ENCODE assay signal across 20 cellular contexts in genomic region chr2:39385172-39385571, GRCh38. TPM values are rescaled to one million over a fixed set of nuclear protein-coding genes. Genes with fewer than 3 reads are reported as not detected.
DNase-seq lines count a peak whose midpoint lies in the region; FAIRE-seq and TF ChIP-seq lines count a peak whose summit lies in the region.
"Had no signal": no experiment of that assay in that cellular context is flagged by ENCODE, and none has a peak within 500 bp of the region (broad histone marks: within the 10 kb centered on the region; RNA-seq: fewer than 3 reads in every experiment).

No MANE protein-coding gene starts in this region.

- H2AFZ ChIP-seq in keratinocyte (ENCODE audit: control insufficient read depth, low read length), result no peak overlapping the region

- dilution Hi-C loops in keratinocyte (cut with MboI; ENCODE audit: extremely low pct_ligation_motif_present, low sequenced_read_pairs), result no loop called here

- no peak overlapping the region for H3K4me2 ChIP-seq in keratinocyte (ENCODE audit: control insufficient read depth, extremely low read depth, insufficient read depth, low read depth, low read length)
- H3K4me2 ChIP-seq: BLaER1 had no signal

- peaks cover 66% of the 10 kb centered on the region for H3K79me2 ChIP-seq in keratinocyte (ENCODE audit: control insufficient read depth, insufficient read depth, low read length)

- no peak for TF ChIP-seq POLR2A in breast epithelium (IDR thresholded peaks at IDR 0.05)

- intact Hi-C loops in MCF 10A (cut with micrococcal nuclease), result no loop called here
- intact Hi-C loops in breast epithelium (cut with DNase I; ENCODE audit: low total_unique reads), result no loop called here

- H3K4me3 Mint-ChIP-seq in MCF 10A (ENCODE audit: unreplicated experiment), result no peak overlapping the region
- no peak overlapping the region for H3K4me3 Mint-ChIP-seq in glutamatergic neuron (ENCODE audit: unreplicated experiment)
- H3K4me3 Mint-ChIP-seq: CD14-positive monocyte; CD4-positive, alpha-beta memory T cell; HFFc6 had no signal

- H3K4me3 ChIP-seq in breast epithelium, result no peak overlapping the region
- H3K4me3 ChIP-seq in epithelial cell of esophagus (ENCODE audit: low read length), result no peak overlapping the region
- H3K4me3 ChIP-seq in keratinocyte (ENCODE audit: control insufficient read depth in 2 of 3, extremely low read depth in 1 of 3, insufficient read depth in 2 of 3, low read depth in 1 of 3, low read length in 3 of 3), result no peak overlapping the region
- no peak overlapping the region for H3K4me3 ChIP-seq in small intestine (ENCODE audit: low read depth in 1 of 2, low read length in 2 of 2)
- H3K4me3 ChIP-seq: BLaER1 had no signal

- H3K36me3 Mint-ChIP-seq in MCF 10A (ENCODE audit: insufficient read depth, unreplicated experiment) (no peaks in the 10 kb centered on the region), glutamatergic neuron (ENCODE audit: unreplicated experiment) (no peaks in the 10 kb centered on the region)
- H3K36me3 Mint-ChIP-seq: CD14-positive monocyte had no signal

- no peaks in the 10 kb centered on the region for H3K9me1 ChIP-seq in keratinocyte (ENCODE audit: control insufficient read depth, extremely low read depth, insufficient read depth, low read length)

- TF ChIP-seq CTCF in MCF 10A (IDR thresholded peaks at IDR 0.05; ENCODE audit: unreplicated experiment) (no peak), breast epithelium (IDR thresholded peaks at IDR 0.05) (no peak), RWPE1 (conservative IDR thresholded peaks at IDR 0.05; ENCODE audit: low read depth) (no peak), epithelial cell of esophagus (IDR thresholded peaks at IDR 0.05; ENCODE audit: insufficient read depth, low read depth, low read length, missing control alignments) (no peak), keratinocyte (optimal IDR thresholded peaks at IDR 0.05 in 1 of 3, IDR thresholded peaks at IDR 0.05 in 1 of 3, conservative IDR thresholded peaks at IDR 0.05 in 1 of 3; ENCODE audit: extremely low read depth in 1 of 3, insufficient read depth in 2 of 3, low read length in 3 of 3) (no peak), glutamatergic neuron (IDR thresholded peaks at IDR 0.05; ENCODE audit: partially characterized antibody, unreplicated experiment) (no peak)

- H3K27me3 Mint-ChIP-seq in MCF 10A (ENCODE audit: insufficient read depth, unreplicated experiment), result no peaks in the 10 kb centered on the region
- H3K27me3 Mint-ChIP-seq in glutamatergic neuron (ENCODE audit: unreplicated experiment), result peaks cover 2% of the 10 kb centered on the region
- H3K27me3 Mint-ChIP-seq: CD4-positive, alpha-beta memory T cell had no signal

- H3K4me1 Mint-ChIP-seq in MCF 10A (ENCODE audit: insufficient read depth, unreplicated experiment) (peaks cover 27% of the 10 kb centered on the region), glutamatergic neuron (ENCODE audit: low read depth, unreplicated experiment) (peaks cover 10% of the 10 kb centered on the region)

- H3K27ac ChIP-seq in breast epithelium (no peak overlapping the region), RWPE1 (no peak overlapping the region), keratinocyte (ENCODE audit: control insufficient read depth, insufficient read depth, low read length) (no peak overlapping the region), small intestine (ENCODE audit: low read depth in 1 of 2, low read length in 1 of 2) (no peak overlapping the region)
- H3K27ac ChIP-seq: 22Rv1, BLaER1 had no signal

- H3K27me3 ChIP-seq in breast epithelium (no peaks in the 10 kb centered on the region), keratinocyte (ENCODE audit: control insufficient read depth, extremely low read depth, insufficient read depth, low read length) (no peaks in the 10 kb centered on the region), small intestine (ENCODE audit: control insufficient read depth in 2 of 2, insufficient read depth in 2 of 2, low read length in 2 of 2) (no peaks in the 10 kb centered on the region)
- H3K27me3 ChIP-seq: BLaER1 had no signal

- H3K36me3 ChIP-seq in breast epithelium (no peaks in the 10 kb centered on the region), keratinocyte (ENCODE audit: control insufficient read depth in 2 of 2, extremely low read depth in 1 of 2, insufficient read depth in 2 of 2, low read length in 2 of 2) (no peaks in the 10 kb centered on the region), small intestine (ENCODE audit: control insufficient read depth in 2 of 2, insufficient read depth in 2 of 2, low read length in 2 of 2) (no peaks in the 10 kb centered on the region)

- CTCF ChIA-PET in MCF 10A (lab: Yijun Ruan, JAX), result interaction anchor here (1.1 kb wide), 1 partner anchor 311 kb away, joined by 4 read pairs; no protein-coding TSS in a partner anchor
- CTCF ChIA-PET in RWPE1 (lab: Yijun Ruan, JAX), result interaction anchor here (0.6 kb wide), 1 partner anchor 66 kb away, joined by 3 read pairs; no protein-coding TSS in a partner anchor

- no TSS peak for BruUV-seq in MCF 10A (replicated peaks; lab: Mats Ljungman, UMichigan)

- 94 to 98% (median 96%) methylated on average over 2 of the region's 2 CpGs for WGBS in small intestine, 3 donors

- no peaks in the 10 kb centered on the region for H3K9me3 ChIP-seq in breast epithelium
- H3K9me3 ChIP-seq in keratinocyte (ENCODE audit: control insufficient read depth, low read depth, low read length), result no peaks in the 10 kb centered on the region
- no peaks in the 10 kb centered on the region for H3K9me3 ChIP-seq in small intestine (ENCODE audit: control insufficient read depth, low read depth)

- FAIRE-seq in keratinocyte (lab: Jason Lieb, UNC) (peak; percentile 32), small intestine (lab: Jason Lieb, UNC) (no peak)
- FAIRE-seq: GM12892, GM18507 had no signal

- DNase-seq in MCF 10A (ENCODE audit: unreplicated experiment) (peak; percentile 53), breast epithelium (ENCODE audit: low spot score in 2 of 2) (no peak), RWPE1 (ENCODE audit: low spot score) (peak; percentile 34), epithelial cell of esophagus (ENCODE audit: low read depth) (peak; percentile 89), keratinocyte (ENCODE audit: low read depth, low spot score) (no peak), small intestine (no peak), UCSD-AML1 (lab: John Stamatoyannopoulos, UW; ENCODE audit: unreplicated experiment) (no peak), glutamatergic neuron (no peak)
- DNase-seq: CD4-positive, alpha-beta memory T cell; DMS153; DMS79; GDM1; GOT3; H7; HFFc6 had no signal

- POLR2A ChIA-PET in MCF 10A (lab: Yijun Ruan, JAX) (no interaction called here), RWPE1 (lab: Yijun Ruan, JAX; ENCODE audit: low non-redundant PET) (no interaction called here)

- H3K27ac Mint-ChIP-seq in MCF 10A (ENCODE audit: low read depth, unreplicated experiment) (no peak overlapping the region), glutamatergic neuron (ENCODE audit: unreplicated experiment) (no peak overlapping the region)
- H3K27ac Mint-ChIP-seq: CD14-positive monocyte; CD4-positive, alpha-beta memory T cell; HFFc6 had no signal

- no peaks in the 10 kb centered on the region for H4K20me1 ChIP-seq in keratinocyte (ENCODE audit: control insufficient read depth, extremely low read depth, insufficient read depth, low read length)
- H4K20me1 ChIP-seq: BLaER1 had no signal

- no peaks in the 10 kb centered on the region for H3K9me3 Mint-ChIP-seq in MCF 10A (ENCODE audit: unreplicated experiment)
- no peaks in the 10 kb centered on the region for H3K9me3 Mint-ChIP-seq in glutamatergic neuron (ENCODE audit: unreplicated experiment)
- H3K9me3 Mint-ChIP-seq: HFFc6 had no signal

- no peak overlapping the region for H3K9ac ChIP-seq in keratinocyte (ENCODE audit: control insufficient read depth, extremely low read depth, insufficient read depth, low read length)
- H3K9ac ChIP-seq: BLaER1 had no signal

- H3K4me1 ChIP-seq in breast epithelium, result peaks cover 0 to 7% of the 10 kb centered on the region in 2 donors
- H3K4me1 ChIP-seq in keratinocyte (ENCODE audit: control insufficient read depth, extremely low read depth, insufficient read depth, low read length), result peaks cover 4% of the 10 kb centered on the region
- H3K4me1 ChIP-seq in small intestine (ENCODE audit: control insufficient read depth in 2 of 2, insufficient read depth in 1 of 2, low read depth in 1 of 2, low read length in 1 of 2), result peaks cover 0 to 2% of the 10 kb centered on the region in 2 donors

RNA-seq across cellular contexts. Expression of gene MAP4K3, which starts 51.9 kb away (rescaled TPM):
- total RNA-seq in MCF 10A (2022), result 30.2 and 36.0 TPM in 2 replicates
- 100 to 1,000 TPM in 1 of 3 donors, 10 to 100 TPM in 2; 56.2 to 101 (median 69.8) TPM for total RNA-seq in breast epithelium
- polyA plus RNA-seq in keratinocyte, result 10.3 to 19.4 TPM (median 11.9 TPM) in 3 replicates
- 36.8 TPM for polyA plus RNA-seq in keratinocyte (2011; ENCODE audit: low read depth)
- polyA plus RNA-seq in keratinocyte (2011; cell fraction: cytosol; rRNA removed), result 6.5 and 14.4 TPM in 2 replicates
- polyA plus RNA-seq in keratinocyte (2011; cell fraction: nucleus; rRNA removed), result 18.7 and 27.0 TPM in 2 replicates
- 8.9 and 12.2 TPM in 2 replicates for polyA plus RNA-seq in keratinocyte (2012; ENCODE audit: low replicate concordance)
- 3.4 to 25.3 TPM (median 7.4 TPM) in 3 replicates for polyA minus RNA-seq in keratinocyte
- 6.1 TPM for polyA minus RNA-seq in keratinocyte (2011; cell fraction: cytosol; rRNA and poly(A)+ RNA removed)
- 27.2 and 60.7 TPM in 2 replicates for polyA minus RNA-seq in keratinocyte (2011; cell fraction: nucleus; rRNA and poly(A)+ RNA removed)
- 10 to 100 TPM in 2 of 3 donors, 1 to 10 TPM in 1; 9.5 to 14.1 (median 13.8) TPM for polyA plus RNA-seq in small intestine
- 48.1 TPM for total RNA-seq in glutamatergic neuron (ENCODE audit: unreplicated experiment)

Comparison
In these comparisons a context has a peak if more than half of its experiments do, and no peak if none do; other contexts are left out.
1. DNase-seq: peak in MCF 10A (single experiment), RWPE1 (single experiment) and epithelial cell of esophagus (single experiment); none in breast epithelium (0 of 2), keratinocyte (single experiment), small intestine (single experiment), UCSD-AML1 (single experiment) and glutamatergic neuron (single experiment).